3 cellular contexts compared by ENCODE assay signal in the genomic region with DNA sequence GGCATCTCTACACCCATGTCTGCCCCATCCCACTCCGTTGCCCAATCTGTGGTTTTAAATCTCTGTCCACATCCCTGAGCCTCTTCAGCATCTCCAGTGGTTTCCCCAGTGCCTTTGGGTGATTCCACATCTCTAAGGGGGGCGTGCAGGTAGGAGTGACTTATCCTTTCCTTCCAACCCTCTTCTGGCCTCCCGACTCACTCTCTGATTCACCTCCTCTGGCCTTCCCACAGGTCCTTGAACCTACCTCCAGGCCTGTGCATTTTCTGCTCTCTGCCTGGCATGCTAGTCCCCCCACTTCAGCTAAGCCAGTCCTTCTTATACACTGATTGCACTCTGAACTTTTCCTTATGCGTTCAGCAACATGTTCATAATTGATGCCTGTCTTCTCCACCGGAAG.
TF ChIP-seq lines count a peak whose summit lies in the region.

No MANE protein-coding gene starts in this region.

TF ChIP-seq in SK-N-SH treated with all-trans-retinoic acid at 6 μM for 48 hours, 23 proteins besides CTCF, POLR2A, EP300 and RAD21 (continued from another document):
- TF ChIP-seq CREB5 (CRISPR knock-in tag; IDR thresholded peaks at IDR 0.05; ENCODE audit: low read depth), result no peak
TF ChIP-seq in SK-N-SH treated with all-trans-retinoic acid at 6 μM for 48 hours: peak in this region for 0.

TF ChIP-seq in SK-N-SH, 30 proteins besides CTCF, POLR2A, EP300 and RAD21 (continued from another document):
- TF ChIP-seq, protein P1, sequence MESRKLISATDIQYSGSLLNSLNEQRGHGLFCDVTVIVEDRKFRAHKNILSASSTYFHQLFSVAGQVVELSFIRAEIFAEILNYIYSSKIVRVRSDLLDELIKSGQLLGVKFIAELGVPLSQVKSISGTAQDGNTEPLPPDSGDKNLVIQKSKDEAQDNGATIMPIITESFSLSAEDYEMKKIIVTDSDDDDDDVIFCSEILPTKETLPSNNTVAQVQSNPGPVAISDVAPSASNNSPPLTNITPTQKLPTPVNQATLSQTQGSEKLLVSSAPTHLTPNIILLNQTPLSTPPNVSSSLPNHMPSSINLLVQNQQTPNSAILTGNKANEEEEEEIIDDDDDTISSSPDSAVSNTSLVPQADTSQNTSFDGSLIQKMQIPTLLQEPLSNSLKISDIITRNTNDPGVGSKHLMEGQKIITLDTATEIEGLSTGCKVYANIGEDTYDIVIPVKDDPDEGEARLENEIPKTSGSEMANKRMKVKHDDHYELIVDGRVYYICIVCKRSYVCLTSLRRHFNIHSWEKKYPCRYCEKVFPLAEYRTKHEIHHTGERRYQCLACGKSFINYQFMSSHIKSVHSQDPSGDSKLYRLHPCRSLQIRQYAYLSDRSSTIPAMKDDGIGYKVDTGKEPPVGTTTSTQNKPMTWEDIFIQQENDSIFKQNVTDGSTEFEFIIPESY (IDR thresholded peaks at IDR 0.05; ENCODE audit: borderline replicate concordance, low read depth), result no peak
- no peak for TF ChIP-seq TEAD4 (IDR thresholded peaks at IDR 0.05; ENCODE audit: borderline replicate concordance, insufficient read depth)

TF ChIP-seq in HCT116, 20 proteins besides CTCF, POLR2A, EP300 and RAD21 (continued from another document):
- TF ChIP-seq REST (IDR thresholded peaks at IDR 0.05; ENCODE audit: low read depth) (no peak), CEBPB (IDR thresholded peaks at IDR 0.05; ENCODE audit: low read depth) (no peak), MAX (IDR thresholded peaks at IDR 0.05) (no peak), TCF7L2 (IDR thresholded peaks at IDR 0.05; ENCODE audit: borderline replicate concordance, extremely low read depth, insufficient read depth, insufficient read length) (no peak), POLR2AphosphoS5 (IDR thresholded peaks at IDR 0.05; ENCODE audit: low read depth, low read length) (no peak), ELF1 (IDR thresholded peaks at IDR 0.05; ENCODE audit: borderline replicate concordance, low read depth) (no peak), SRF (IDR thresholded peaks at IDR 0.05; ENCODE audit: low read depth) (no peak), EGR1 (IDR thresholded peaks at IDR 0.05; ENCODE audit: low read depth) (no peak), JUND (IDR thresholded peaks at IDR 0.05) (no peak), EZH2 (IDR thresholded peaks at IDR 0.05) (no peak)
